In genomic region chr3:9208713-9209112, GRCh38 we compare ENCODE assay signal across 1 cellular context.
TF ChIP-seq lines count a peak whose summit lies in the region.

No MANE protein-coding gene starts in this region.

TF ChIP-seq in HepG2, 621 proteins besides CTCF, POLR2A, EP300 and RAD21:
- no peak for TF ChIP-seq ZNF468 (CRISPR knock-in tag; IDR thresholded peaks at IDR 0.05)
- peak; percentile 31; the same call in 1 of the 2 replicates for TF ChIP-seq HNF4A (CRISPR knock-in tag; IDR thresholded peaks at IDR 0.05)
TF ChIP-seq in HepG2: peak in this region for 1.
